Comparison of ENCODE assay signal across 8 cellular contexts in genomic region chr9:21789541-21790037, GRCh38. TPM values are rescaled to one million over a fixed set of nuclear protein-coding genes. Genes with fewer than 3 reads are reported as not detected.
DNase-seq lines count a peak whose midpoint lies in the region; ATAC-seq, FAIRE-seq and TF ChIP-seq lines count a peak whose summit lies in the region.

No MANE protein-coding gene starts in this region.

- ATAC-seq in HG02678 (IDR thresholded peaks at IDR 0.05; ENCODE audit: unreplicated experiment), result peak; percentile 99

- H3K4me1 ChIP-seq in kidney (ENCODE audit: control insufficient read depth in 1 of 2, insufficient read depth in 1 of 2, low read depth in 1 of 2, low read length in 2 of 2), result no peaks in the 10 kb centered on the region

- intact Hi-C loops in kidney (cut with DNase I), result loop anchor here (2.0 kb wide), 1 partner anchor 325 kb away; no protein-coding TSS in a partner anchor

- TF ChIP-seq CTCF in 22Rv1 (IDR thresholded peaks at IDR 0.05) (peak; percentile 92), GM12873 (IDR thresholded peaks at IDR 0.05; ENCODE audit: insufficient read depth, low read depth, low read length, missing control alignments) (peak; percentile 58), kidney (IDR thresholded peaks at IDR 0.05; ENCODE audit: borderline replicate concordance, extremely low read depth, insufficient read depth) (peak; percentile 70)

- H3K36me3 ChIP-seq in kidney (ENCODE audit: control insufficient read depth in 1 of 2, insufficient read depth in 2 of 2, low read length in 2 of 2), result no peaks in the 10 kb centered on the region

- peak overlapping the region in 1 of 2 donors; percentile 37 for H3K4me3 ChIP-seq in kidney (ENCODE audit: low read length in 2 of 2)

- peak; percentile 96 for FAIRE-seq in kidney (lab: Jason Lieb, UNC)

- H3K9ac ChIP-seq in kidney (ENCODE audit: low read length in 2 of 2), result no peak overlapping the region

- H3K27ac ChIP-seq in 22Rv1 (no peak overlapping the region), kidney (ENCODE audit: low read depth in 2 of 2, low read length in 2 of 2) (no peak overlapping the region)

- peak; percentile 69 for DNase-seq in NCI-H1092 (lab: John Stamatoyannopoulos, UW)
- DNase-seq in SKM-1 treated with dmso at 0.1 percent for 144 hours (lab: John Stamatoyannopoulos, UW; ENCODE audit: unreplicated experiment), result peak; percentile 91
- DNase-seq in central memory CD4-positive, alpha-beta T cell, result peak; percentile 69
- no peak for DNase-seq in kidney
- DNase-seq in stimulated activated CD8-positive, alpha-beta memory T cell treated with anti-CD3 and anti-CD28 coated beads, Interleukin-4, amount 100 ng/mL, for 48 hours, result peak; percentile 53

- H3K9me3 ChIP-seq in kidney (ENCODE audit: control insufficient read depth in 1 of 2, low read length in 2 of 2), result no peaks in the 10 kb centered on the region

RNA-seq across cellular contexts. Expression of gene MTAP, which starts 12.8 kb away (rescaled TPM):
- total RNA-seq in kidney, result 42.4 TPM
- 11.2 TPM for polyA plus RNA-seq in kidney (ENCODE audit: insufficient read depth, low read depth, low replicate concordance)
